Comparison of ENCODE assay signal across 8 cellular contexts in genomic region chr15:31328425-31328998, GRCh38. TPM values are rescaled to one million over a fixed set of nuclear protein-coding genes. Genes with fewer than 3 reads are reported as not detected.
A peak's percentile ranks its signal among the peaks of the same experiment; 100 is the strongest.
DNase-seq lines count a peak whose midpoint lies in the region; ATAC-seq, FAIRE-seq and TF ChIP-seq lines count a peak whose summit lies in the region.

No MANE protein-coding gene starts in this region.

- H3K27me3 ChIP-seq in HAP-1 (ENCODE audit: low read depth) (no peaks in the 10 kb centered on the region), GM12878 (replicated peaks in 1 of 2; ENCODE audit: control insufficient read depth in 2 of 2, insufficient read depth in 2 of 2, low read length in 1 of 2) (no peaks in the 10 kb centered on the region)

- H3K9me3 ChIP-seq in HAP-1 (no peaks in the 10 kb centered on the region), GM12878 (replicated peaks; ENCODE audit: control insufficient read depth, insufficient read depth, low read length) (no peaks in the 10 kb centered on the region)

- in situ Hi-C loops in HAP-1 (cut with MboI; ENCODE audit: low sequenced_read_pairs), result loop anchor here (10.0 kb wide), 1 partner anchor 114 kb away; no protein-coding TSS in a partner anchor
- in situ Hi-C loops in GM12878 (cut with MboI), result loop anchor here (10.0 to 25.0 kb wide), 3 partner anchors 64 to 1284 kb away; partner anchors contain the start of genes ARHGAP11A and ARHGAP11B

- peaks cover 60% of the 10 kb centered on the region for H3K4me1 Mint-ChIP-seq in T-helper 2 cell treated with Interferon-gamma antibody and Interleukin-4, amounts not matched to agents 5 μg/mL and 100 μg/mL, for 36 hours (ENCODE audit: low read depth)

- H3K36me3 ChIP-seq in HAP-1 (replicated peaks), result no peaks in the 10 kb centered on the region; the same call in 1 of the 2 replicates
- H3K36me3 ChIP-seq in GM12878 (ENCODE audit: control insufficient read depth in 2 of 2, insufficient read depth in 2 of 2, low read length in 1 of 2), result peaks cover 2 to 5% of the 10 kb centered on the region in 2 experiments; a peak in 2 of 4 replicates

- CTCF ChIA-PET in GM12878 (lab: Yijun Ruan, JAX), result interaction anchor here (0.7 to 2.1 kb wide), 10 partner anchors 18 to 160 kb away, joined by 3 to 10 read pairs (median 4); no protein-coding TSS in a partner anchor

- H3K9ac ChIP-seq in GM12878 (ENCODE audit: control insufficient read depth, insufficient read depth, low read length), result peak overlapping the region; percentile 80

- no peak overlapping the region for H2AFZ ChIP-seq in GM12878 (ENCODE audit: control insufficient read depth, low read depth, low read length)

- BruUV-seq in GM12878 (replicated peaks; lab: Mats Ljungman, UMichigan), result no TSS peak

- H3K79me2 ChIP-seq in GM12878 (ENCODE audit: control insufficient read depth, insufficient read depth, low read length), result peaks cover 93% of the 10 kb centered on the region

- intact Hi-C loops in GM12878 (cut with micrococcal nuclease; ENCODE audit: unreplicated experiment), result loop anchor here (2.0 to 10.0 kb wide), 4 partner anchors 18 to 424 kb away; partner anchors contain the start of gene FAN1

- peaks cover 8% of the 10 kb centered on the region; the same call in 1 of the 2 replicates for H4K20me1 ChIP-seq in GM12878 (ENCODE audit: control insufficient read depth, insufficient read depth)

- H3K27me3 Mint-ChIP-seq in T-helper 2 cell treated with Interferon-gamma antibody and Interleukin-4, amounts not matched to agents 5 μg/mL and 100 μg/mL, for 36 hours (ENCODE audit: low read depth), result no peaks in the 10 kb centered on the region

- peak; percentile 72 for FAIRE-seq in GM12878 (lab: Jason Lieb, UNC)

- H3K4me3 ChIP-seq in HAP-1 (peak overlapping the region; percentile 52), GM12878 (peak overlapping the region; percentile 91)

- no peak for TF ChIP-seq RAD21 in GM12878 (IDR thresholded peaks at IDR 0.05; ENCODE audit: insufficient read depth, low read depth, low read length)

- no peaks in the 10 kb centered on the region for H3K9me3 Mint-ChIP-seq in T-helper 2 cell treated with Interferon-gamma antibody and Interleukin-4, amounts not matched to agents 5 μg/mL and 100 μg/mL, for 36 hours

- WGBS in GM12878 (ENCODE audit: insufficient coverage, insufficient replicate concordance, low lambda C conversion rate, missing lambda C conversion rate), result 1% methylated on average over 35 of the region's 35 CpGs

- TF ChIP-seq CTCF in 22Rv1 (IDR thresholded peaks at IDR 0.05) (no peak), GM12878 (IDR thresholded peaks at IDR 0.05 in 2 of 3, conservative IDR thresholded peaks at IDR 0.05 in 1 of 3; ENCODE audit: control insufficient read depth in 2 of 3, extremely low read depth in 1 of 3, insufficient read depth in 1 of 3, low read depth in 3 of 3, low read length in 3 of 3) (no peak)

- H3K36me3 Mint-ChIP-seq in T-helper 2 cell treated with Interferon-gamma antibody and Interleukin-4, amounts not matched to agents 5 μg/mL and 100 μg/mL, for 36 hours (ENCODE audit: low read depth), result peaks cover 45% of the 10 kb centered on the region

- no peak for DNase-seq in HAP-1 (ENCODE audit: low spot score in 2 of 2)
- DNase-seq in T-helper 2 cell treated with Interferon-gamma antibody and Interleukin-4, amounts not matched to agents 5 μg/mL and 100 μg/mL, for 36 hours (ENCODE audit: low spot score), result peak; percentile 83
- no peak for DNase-seq in GM12878 (ENCODE audit: low read depth, low spot score)
- no peak for DNase-seq in left lobe of liver (ENCODE audit: low spot score)
- DNase-seq in stimulated activated CD8-positive, alpha-beta memory T cell treated with anti-CD3 and anti-CD28 coated beads, Interleukin-12 subunit alpha, Interleukin-12 subunit beta, amount 100 ng/mL, for 24 hours (ENCODE audit: extremely low read depth), result peak; percentile 64
- DNase-seq in COLO829 (ENCODE audit: low spot score), result no peak

- no peak; the same call in 1 of the 2 replicates for TF ChIP-seq POLR2A in GM12878 (IDR thresholded peaks at IDR 0.05; ENCODE audit: low read depth, low read length)

- SMC1A ChIA-PET in GM12878 (lab: Charles Lee; ENCODE audit: uncharacterized antibody, unreplicated experiment), result interaction anchor here (0.6 to 2.3 kb wide), 16 partner anchors 10 to 214 kb away, joined by 3 to 12 read pairs (median 5); no protein-coding TSS in a partner anchor

- ATAC-seq in GM12878 (peak; percentile 3), left lobe of liver (peak; percentile 2), HG02981 (IDR thresholded peaks at IDR 0.05; ENCODE audit: unreplicated experiment) (no peak)

- peak overlapping the region; percentile 77; the same call in 1 of the 2 replicates for H3K27ac ChIP-seq in 22Rv1
- peak overlapping the region; percentile 87 for H3K27ac ChIP-seq in GM12878 (ENCODE audit: control insufficient read depth, insufficient read depth)

- RAD21 ChIA-PET in GM12878 (lab: Charles Lee; ENCODE audit: unreplicated experiment), result interaction anchor here (0.6 to 2.8 kb wide), 15 partner anchors 10 to 160 kb away, joined by 3 to 19 read pairs (median 5); no protein-coding TSS in a partner anchor

- peak overlapping the region; percentile 97 for H3K27ac Mint-ChIP-seq in T-helper 2 cell treated with Interferon-gamma antibody and Interleukin-4, amounts not matched to agents 5 μg/mL and 100 μg/mL, for 36 hours

- H3K4me2 ChIP-seq in GM12878 (ENCODE audit: control insufficient read depth, insufficient read depth), result peak overlapping the region; percentile 85; the same call in 1 of the 2 replicates

- H3K4me3 Mint-ChIP-seq in T-helper 2 cell treated with Interferon-gamma antibody and Interleukin-4, amounts not matched to agents 5 μg/mL and 100 μg/mL, for 36 hours, result peak overlapping the region; percentile 99

- POLR2A ChIA-PET in GM12878 (lab: Charles Lee), result interaction anchor here (0.6 to 7.3 kb wide), 12 partner anchors 10 to 115 kb away, joined by 3 to 112 read pairs (median 4); no protein-coding TSS in a partner anchor

- TF ChIP-seq EP300 in GM12878 (IDR thresholded peaks at IDR 0.05; ENCODE audit: borderline replicate concordance in 1 of 2, control insufficient read depth in 1 of 2, low read depth in 2 of 2, low read length in 2 of 2), result no peak; a peak in 1 of 4 replicates

- H3K4me1 ChIP-seq in HAP-1 (peaks cover 3% of the 10 kb centered on the region), GM12878 (ENCODE audit: control insufficient read depth, insufficient read depth, low read length) (peaks cover 50% of the 10 kb centered on the region)

TF ChIP-seq in GM12878, 131 proteins besides CTCF, POLR2A, EP300 and RAD21 (continues in another document):
- TF ChIP-seq CUX1 (IDR thresholded peaks at IDR 0.05; ENCODE audit: insufficient replicate concordance, low read depth, low read length) (peak; percentile 11), SUZ12 (IDR thresholded peaks at IDR 0.05; ENCODE audit: unreplicated experiment) (no peak), FOXM1 (IDR thresholded peaks at IDR 0.05; ENCODE audit: low read depth, low read length) (0 out of 2 replicates have a peak, but pooled peaks have one; percentile 37)

RNA-seq across cellular contexts. Expression of gene KLF13, which starts 1.9 kb away (rescaled TPM):
- 47.3 and 48.6 TPM in 2 replicates for total RNA-seq in GM12878 (2013; cell fraction: nucleolus; rRNA removed)
- total RNA-seq in GM12878 (2014; rRNA removed), result 49.3 and 51.8 TPM in 2 replicates
- total RNA-seq in GM12878 (2014; rRNA removed; fragmentation: Illumina TruSeq; extraction: Trizol), result 64.7 and 65.1 TPM in 2 replicates
- 109 and 112 TPM in 2 replicates for total RNA-seq in GM12878 (2021)
- polyA plus RNA-seq in GM12878 (2011; ENCODE audit: low read depth), result 21.1 TPM
- polyA plus RNA-seq in GM12878 (2011; rRNA removed), result 71.9 and 72.0 TPM in 2 replicates
- 40.2 and 46.9 TPM in 2 replicates for polyA plus RNA-seq in GM12878 (2011; cell fraction: cytosol; rRNA removed)
- polyA plus RNA-seq in GM12878 (2011; cell fraction: nucleus; rRNA removed), result 35.3 and 41.2 TPM in 2 replicates
- 50.2 and 70.7 TPM in 2 replicates for polyA plus RNA-seq in GM12878 (2012)
- polyA plus RNA-seq in GM12878 (2014; fragmentation: Illumina TruSeq; extraction: Trizol), result 42.3 and 48.2 TPM in 2 replicates
- 10 to 100 TPM; 31.1 to 63.1 TPM for polyA plus RNA-seq in GM12878 (2014; fragmentation: Nextera tagmentation; extraction: Ambion mirVana)
- 51.0 and 52.4 TPM in 2 replicates for polyA plus RNA-seq in GM12878 (2014; rRNA removed)
- polyA plus RNA-seq in GM12878 (2016; fragmentation: Nextera tagmentation; extraction: Ambion mirVana), result 10 to 100 TPM; 20.3 to 24.4 TPM
- polyA minus RNA-seq in GM12878 (2011; rRNA and poly(A)+ RNA removed), result 55.7 and 58.5 TPM in 2 replicates
- polyA minus RNA-seq in GM12878 (2011; cell fraction: cytosol; rRNA and poly(A)+ RNA removed), result 23.3 and 37.1 TPM in 2 replicates
- 10.3 and 17.7 TPM in 2 replicates for polyA minus RNA-seq in GM12878 (2011; cell fraction: nucleus; rRNA and poly(A)+ RNA removed)
- 91.9 TPM for total RNA-seq in left lobe of liver

Comparison
In these comparisons a context has a peak if more than half of its experiments do, and no peak if none do; other contexts are left out.
1. DNase-seq: peak in T-helper 2 cell treated with Interferon-gamma antibody and Interleukin-4, amounts not matched to agents 5 μg/mL and 100 μg/mL, for 36 hours (single experiment) and stimulated activated CD8-positive, alpha-beta memory T cell treated with anti-CD3 and anti-CD28 coated beads, Interleukin-12 subunit alpha, Interleukin-12 subunit beta, amount 100 ng/mL, for 24 hours (single experiment); none in HAP-1 (0 of 2), GM12878 (single experiment), left lobe of liver (single experiment) and COLO829 (single experiment).